ENCODE assay signal across 18 cellular contexts in genomic region chr6:169918239-169918953, GRCh38.
"Had no signal": no experiment of that assay in that cellular context is flagged by ENCODE, and none has a peak within 500 bp of the region (broad histone marks: within the 10 kb centered on the region; RNA-seq: fewer than 3 reads in every experiment).

No MANE protein-coding gene starts in this region.

- H3K4me3 ChIP-seq: lower lobe of right lung, thyroid gland, uterus had no signal

- DNase-seq: activated CD4-positive, alpha-beta T cell treated with anti-CD3 and anti-CD28 coated beads, Interleukin-2, amount 50 U/mL, for 4 hours; activated gamma-delta T cell treated with Interleukin-2 at 50 U/mL for 16 hours; activated naive CD8-positive, alpha-beta T cell treated with anti-CD3 and anti-CD28 coated beads for 36 hours; activated T-cell treated with anti-CD3 and anti-CD28 coated beads for 4 hours; amniotic stem cell; effector memory CD4-positive, alpha-beta T cell; left cardiac atrium; lower lobe of right lung; natural killer cell; nucleus accumbens; stimulated activated CD4-positive, alpha-beta T cell treated with anti-CD3 and anti-CD28 coated beads, Interleukin-12 subunit alpha, Interleukin-12 subunit beta, amount 100 ng/mL, for 4 hours; stimulated activated CD4-positive, alpha-beta T cell treated with anti-CD3 and anti-CD28 coated beads, Interleukin-1b, Interleukin-23, amount 100 ng/mL, for 48 hours; stimulated activated CD8-positive, alpha-beta memory T cell treated with anti-CD3 and anti-CD28 coated beads, Interleukin-4, amount 100 ng/mL, for 48 hours; stimulated activated naive CD4-positive, alpha-beta T cell treated with Interleukin-2 at 50 U/mL for 16 hours; thyroid gland; uterus had no signal

- H3K9me3 ChIP-seq: lower lobe of right lung, thyroid gland, uterus had no signal

- H3K27ac Mint-ChIP-seq: activated naive CD8-positive, alpha-beta T cell treated with anti-CD3 and anti-CD28 coated beads for 36 hours; activated T-helper 1 cell treated with anti-CD3 and anti-CD28 coated beads, Interleukin-12 subunit alpha, Interleukin-12 subunit beta, Interleukin-2, Interleukin-4 antibody, amounts not matched to agents 30 ng/mL and 10 ng/mL and 1 ng/mL, durations not matched to agents 14 hours and 24 hours and 36 hours; dendritic cell treated with granulocyte-macrophage colony-stimulating factor and Interleukin-4, amounts not matched to agents 40 ng/mL and 50 ng/mL, for 4 days; natural killer cell had no signal

- ATAC-seq: left cardiac atrium, lower lobe of right lung had no signal

- H3K27me3 Mint-ChIP-seq: activated naive CD8-positive, alpha-beta T cell treated with anti-CD3 and anti-CD28 coated beads for 36 hours; dendritic cell treated with granulocyte-macrophage colony-stimulating factor and Interleukin-4, amounts not matched to agents 40 ng/mL and 50 ng/mL, for 4 days had no signal

- H3K9me3 Mint-ChIP-seq: activated naive CD8-positive, alpha-beta T cell treated with anti-CD3 and anti-CD28 coated beads for 36 hours; dendritic cell treated with granulocyte-macrophage colony-stimulating factor and Interleukin-4, amounts not matched to agents 40 ng/mL and 50 ng/mL, for 4 days; natural killer cell had no signal

- H3K4me1 ChIP-seq: uterus had no signal

- H3K4me3 Mint-ChIP-seq: activated naive CD8-positive, alpha-beta T cell treated with anti-CD3 and anti-CD28 coated beads for 36 hours; activated T-helper 1 cell treated with anti-CD3 and anti-CD28 coated beads, Interleukin-12 subunit alpha, Interleukin-12 subunit beta, Interleukin-2, Interleukin-4 antibody, amounts not matched to agents 30 ng/mL and 10 ng/mL and 1 ng/mL, durations not matched to agents 14 hours and 24 hours and 36 hours; dendritic cell treated with granulocyte-macrophage colony-stimulating factor and Interleukin-4, amounts not matched to agents 40 ng/mL and 50 ng/mL, for 4 days; natural killer cell had no signal

- H3K27me3 ChIP-seq: thyroid gland, uterus had no signal

- H3K36me3 Mint-ChIP-seq: activated naive CD8-positive, alpha-beta T cell treated with anti-CD3 and anti-CD28 coated beads for 36 hours; natural killer cell had no signal

- H3K4me1 Mint-ChIP-seq: activated naive CD8-positive, alpha-beta T cell treated with anti-CD3 and anti-CD28 coated beads for 36 hours had no signal

- H3K36me3 ChIP-seq: lower lobe of right lung, thyroid gland, uterus had no signal

- H3K27ac ChIP-seq: lower lobe of right lung, thyroid gland, uterus had no signal
